1 cellular context compared by ENCODE assay signal in the genomic region with DNA sequence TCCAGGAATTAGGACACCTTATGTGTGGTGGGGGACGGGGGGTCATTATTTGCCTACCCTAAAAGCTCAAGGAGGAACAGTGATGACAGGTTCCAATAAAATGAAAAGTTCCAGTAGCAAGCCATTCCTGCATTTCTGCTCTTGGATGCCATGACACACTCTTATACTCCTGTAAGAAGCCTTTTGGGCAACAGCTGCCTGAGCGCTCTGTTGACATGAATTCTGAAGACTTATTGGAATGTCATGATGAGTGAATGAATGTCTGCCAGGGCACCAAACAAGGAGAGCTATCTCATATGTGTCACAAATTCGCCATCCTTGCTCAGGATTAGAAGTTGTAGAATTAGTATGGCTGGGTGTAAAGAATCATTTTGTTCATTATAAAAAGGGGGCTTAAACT.
TF ChIP-seq lines count a peak whose summit lies in the region.

No MANE protein-coding gene starts in this region.

TF ChIP-seq in IMR-90, 13 proteins besides CTCF, POLR2A, EP300 and RAD21:
- TF ChIP-seq MXI1 (IDR thresholded peaks at IDR 0.05; ENCODE audit: borderline replicate concordance, low read depth, low read length) (no peak), MAFK (IDR thresholded peaks at IDR 0.05; ENCODE audit: low read depth, low read length) (no peak), FOS (IDR thresholded peaks at IDR 0.05; ENCODE audit: low read depth, low read length) (no peak), CEBPB (IDR thresholded peaks at IDR 0.05; ENCODE audit: low read depth, low read length) (no peak), NFE2L2 (IDR thresholded peaks at IDR 0.05; ENCODE audit: low read depth, low read length) (no peak), RFX5 (IDR thresholded peaks at IDR 0.05; ENCODE audit: low read depth, low read length) (no peak), RCOR1 (IDR thresholded peaks at IDR 0.05; ENCODE audit: insufficient replicate concordance, low read length) (no peak), MAZ (IDR thresholded peaks at IDR 0.05; ENCODE audit: borderline replicate concordance, low read depth, low read length) (no peak), CHD1 (IDR thresholded peaks at IDR 0.05; ENCODE audit: low read depth, low read length) (no peak), BHLHE40 (IDR thresholded peaks at IDR 0.05; ENCODE audit: low read depth, low read length) (no peak), ELK1 (IDR thresholded peaks at IDR 0.05; ENCODE audit: borderline replicate concordance, low read depth, low read length) (no peak), SMC3 (IDR thresholded peaks at IDR 0.05; ENCODE audit: low read depth, low read length) (no peak)
- TF ChIP-seq, protein P1, sequence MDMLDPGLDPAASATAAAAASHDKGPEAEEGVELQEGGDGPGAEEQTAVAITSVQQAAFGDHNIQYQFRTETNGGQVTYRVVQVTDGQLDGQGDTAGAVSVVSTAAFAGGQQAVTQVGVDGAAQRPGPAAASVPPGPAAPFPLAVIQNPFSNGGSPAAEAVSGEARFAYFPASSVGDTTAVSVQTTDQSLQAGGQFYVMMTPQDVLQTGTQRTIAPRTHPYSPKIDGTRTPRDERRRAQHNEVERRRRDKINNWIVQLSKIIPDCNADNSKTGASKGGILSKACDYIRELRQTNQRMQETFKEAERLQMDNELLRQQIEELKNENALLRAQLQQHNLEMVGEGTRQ (IDR thresholded peaks at IDR 0.05; ENCODE audit: low read depth, low read length), result no peak
